In the genomic region with DNA sequence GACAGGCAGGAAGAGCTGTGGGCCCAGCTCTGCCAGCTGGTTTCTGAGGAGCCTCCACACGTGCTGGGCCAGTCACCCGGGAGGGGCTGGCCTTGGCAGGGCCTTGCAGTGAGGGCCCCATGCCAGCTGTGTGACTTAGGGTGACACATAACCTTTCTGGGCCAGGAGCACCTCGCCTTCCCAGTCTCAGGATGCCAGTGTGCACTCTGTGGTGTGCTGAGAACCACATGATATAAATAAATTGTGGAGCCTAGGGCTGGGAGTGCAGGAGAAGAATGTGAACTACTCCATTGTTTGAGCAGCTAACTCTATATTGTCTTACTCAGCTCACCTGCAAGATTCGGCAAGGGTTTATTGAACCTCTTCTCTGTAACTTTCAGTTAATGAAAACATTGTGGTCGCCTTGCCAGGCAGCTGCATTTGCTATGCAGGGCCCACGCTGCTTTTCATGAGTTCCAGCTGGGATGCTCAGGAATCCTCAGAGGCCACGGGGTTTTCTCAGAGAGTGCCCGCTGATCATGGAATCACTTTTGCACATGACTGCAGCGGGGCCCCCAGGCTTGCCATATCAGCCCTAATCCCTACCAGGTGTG, we compare ENCODE assay signal across 9 cellular contexts.
DNase-seq lines count a peak whose midpoint lies in the region; ATAC-seq lines count a peak whose summit lies in the region.
"Had no signal": no experiment of that assay in that cellular context is flagged by ENCODE, and none has a peak within 500 bp of the region (broad histone marks: within the 10 kb centered on the region; RNA-seq: fewer than 3 reads in every experiment).

No MANE protein-coding gene starts in this region.

- peak; percentile 40 for ATAC-seq in stimulated activated naive CD8-positive, alpha-beta T cell treated with anti-CD3 and anti-CD28 coated beads, Interleukin-15, Interleukin-2, amounts not matched to agents 100 U/mL and 50 U/mL, for 24 hours
- no peak for ATAC-seq in stimulated activated naive CD8-positive, alpha-beta T cell treated with anti-CD3 and anti-CD28 coated beads, Interleukin-15, amount 100 ng/mL, for 72 hours

- peaks cover 43% of the 10 kb centered on the region for H3K4me1 Mint-ChIP-seq in stimulated activated naive CD8-positive, alpha-beta T cell treated with anti-CD3 and anti-CD28 coated beads, Interleukin-15, amount 100 ng/mL, for 72 hours

- no peaks in the 10 kb centered on the region for H3K27me3 Mint-ChIP-seq in stimulated activated naive CD8-positive, alpha-beta T cell treated with anti-CD3 and anti-CD28 coated beads, Interleukin-15, amount 100 ng/mL, for 72 hours
- H3K27me3 Mint-ChIP-seq: activated naive CD8-positive, alpha-beta T cell treated with anti-CD3 and anti-CD28 coated beads, Interleukin-2, amount 10 ng/mL, durations not matched to agents 7 days and 5 days had no signal

- DNase-seq in stimulated activated naive CD8-positive, alpha-beta T cell treated with anti-CD3 and anti-CD28 coated beads, Interleukin-15, Interleukin-2, amounts not matched to agents 100 U/mL and 50 U/mL, for 24 hours = peak; percentile 27
- no peak for DNase-seq in stimulated activated naive CD8-positive, alpha-beta T cell treated with anti-CD3 and anti-CD28 coated beads, Interleukin-15, amount 100 ng/mL, for 72 hours
- DNase-seq in amniotic epithelial cell (ENCODE audit: low read depth) = peak; percentile 44
- DNase-seq in iris pigment epithelial cell (ENCODE audit: low read depth) = peak; percentile 46
- DNase-seq in central memory CD4-positive, alpha-beta T cell = no peak
- DNase-seq in GM19238 (ENCODE audit: insufficient read length, low spot score) = no peak
- DNase-seq in DMS153 treated with DMSO at 0.1 percent for 48 hours (lab: John Stamatoyannopoulos, UW; ENCODE audit: unreplicated experiment) = no peak
- no peak for DNase-seq in NCI-H128 (lab: John Stamatoyannopoulos, UW; ENCODE audit: unreplicated experiment)
- DNase-seq: activated naive CD8-positive, alpha-beta T cell treated with anti-CD3 and anti-CD28 coated beads, Interleukin-2, amount 10 ng/mL, durations not matched to agents 7 days and 5 days had no signal

- no peak overlapping the region for H3K27ac Mint-ChIP-seq in stimulated activated naive CD8-positive, alpha-beta T cell treated with anti-CD3 and anti-CD28 coated beads, Interleukin-15, amount 100 ng/mL, for 72 hours

- H3K9me3 Mint-ChIP-seq in stimulated activated naive CD8-positive, alpha-beta T cell treated with anti-CD3 and anti-CD28 coated beads, Interleukin-15, amount 100 ng/mL, for 72 hours = no peaks in the 10 kb centered on the region
- H3K9me3 Mint-ChIP-seq: activated naive CD8-positive, alpha-beta T cell treated with anti-CD3 and anti-CD28 coated beads, Interleukin-2, amount 10 ng/mL, durations not matched to agents 7 days and 5 days had no signal

- H3K4me3 Mint-ChIP-seq in stimulated activated naive CD8-positive, alpha-beta T cell treated with anti-CD3 and anti-CD28 coated beads, Interleukin-15, amount 100 ng/mL, for 72 hours = no peak overlapping the region
- H3K4me3 Mint-ChIP-seq: activated naive CD8-positive, alpha-beta T cell treated with anti-CD3 and anti-CD28 coated beads, Interleukin-2, amount 10 ng/mL, durations not matched to agents 7 days and 5 days had no signal

Comparison
In these comparisons a context has a peak if more than half of its experiments do, and no peak if none do; other contexts are left out.
1. DNase-seq: peak in stimulated activated naive CD8-positive, alpha-beta T cell treated with anti-CD3 and anti-CD28 coated beads, Interleukin-15, Interleukin-2, amounts not matched to agents 100 U/mL and 50 U/mL, for 24 hours (single experiment), amniotic epithelial cell (single experiment) and iris pigment epithelial cell (single experiment); none in stimulated activated naive CD8-positive, alpha-beta T cell treated with anti-CD3 and anti-CD28 coated beads, Interleukin-15, amount 100 ng/mL, for 72 hours (0 of 2), central memory CD4-positive, alpha-beta T cell (single experiment), GM19238 (single experiment), DMS153 treated with DMSO at 0.1 percent for 48 hours (single experiment) and NCI-H128 (single experiment).